In genomic region chr14:28012629-28013415, GRCh38 we compare ENCODE assay signal across 30 cellular contexts.
DNase-seq lines count a peak whose midpoint lies in the region; ATAC-seq, FAIRE-seq and TF ChIP-seq lines count a peak whose summit lies in the region.
"Had no signal": no experiment of that assay in that cellular context is flagged by ENCODE, and none has a peak within 500 bp of the region (broad histone marks: within the 10 kb centered on the region; RNA-seq: fewer than 3 reads in every experiment).

No MANE protein-coding gene starts in this region.

- DNase-seq in HepG2 (ENCODE audit: low spot score) (no peak), right lobe of liver (no peak), SK-N-SH (peak; percentile 2), islet precursor cell (peak; percentile 66), T1000 (lab: John Stamatoyannopoulos, UW) (no peak), osteocyte (ENCODE audit: extremely low spot score, unreplicated experiment) (no peak), pancreas (no peak), inferior parietal cortex (ENCODE audit: extremely low spot score) (no peak)
- DNase-seq: activated CD4-positive, alpha-beta T cell treated with anti-CD3 and anti-CD28 coated beads, Interleukin-2, amount 50 U/mL, for 1 hour; activated naive CD8-positive, alpha-beta T cell treated with anti-CD3 and anti-CD28 coated beads for 36 hours; Caco-2; effector CD8-positive, alpha-beta T cell; foreskin melanocyte; lower lobe of right lung; MV-4-11; NCI-H1694; NCI-H2227 treated with DMSO at 0.1 percent for 48 hours; SIG-M5; sigmoid colon; stimulated activated CD8-positive, alpha-beta memory T cell treated with anti-CD3 and anti-CD28 coated beads, Interleukin-4, amount 100 ng/mL, for 48 hours; WERI-Rb-1 had no signal

- TF ChIP-seq CTCF in HepG2 (CRISPR knock-in tag; IDR thresholded peaks at IDR 0.05), result no peak
- no peak for TF ChIP-seq CTCF in right lobe of liver (IDR thresholded peaks at IDR 0.05)
- TF ChIP-seq CTCF in SK-N-SH (IDR thresholded peaks at IDR 0.05), result peak; percentile 13; the same call in 1 of the 2 replicates
- no peak for TF ChIP-seq CTCF in osteocyte (IDR thresholded peaks at IDR 0.05)
- TF ChIP-seq CTCF in pancreas (IDR thresholded peaks at IDR 0.05), result no peak

- H3K4me3 ChIP-seq in HepG2 (replicated peaks in 1 of 3; ENCODE audit: insufficient read depth in 1 of 3, low read depth in 2 of 3, low read length in 3 of 3) (no peak overlapping the region), right lobe of liver (no peak overlapping the region), SK-N-SH (ENCODE audit: low read depth in 2 of 2, low read length in 1 of 2) (peak overlapping the region in 1 of 2 experiments; percentile 24; a peak in 1 of 4 replicates), pancreas (no peak overlapping the region)
- H3K4me3 ChIP-seq: hepatocyte, lower lobe of right lung, sigmoid colon had no signal

- in situ Hi-C loops in HepG2 (cut with HindIII; ENCODE audit: extremely low pct_ligation_motif_present, low pct_unique_long_range_greater_than_20kb), result no loop called here

- no peaks in the 10 kb centered on the region for H3F3A ChIP-seq in SK-N-SH (replicated peaks; ENCODE audit: insufficient read depth)

- H3K4me2 ChIP-seq in HepG2 (ENCODE audit: low read depth, low read length) (no peak overlapping the region), SK-N-SH (no peak overlapping the region)
- H3K4me2 ChIP-seq: hepatocyte, KMS-11 had no signal

- H3K36me3 Mint-ChIP-seq in osteocyte (ENCODE audit: unreplicated experiment), result no peaks in the 10 kb centered on the region
- H3K36me3 Mint-ChIP-seq: activated naive CD8-positive, alpha-beta T cell treated with anti-CD3 and anti-CD28 coated beads for 36 hours; type B pancreatic cell had no signal

- H3K27ac Mint-ChIP-seq in osteocyte (ENCODE audit: unreplicated experiment), result no peak overlapping the region
- H3K27ac Mint-ChIP-seq: activated naive CD8-positive, alpha-beta T cell treated with anti-CD3 and anti-CD28 coated beads for 36 hours; activated T-helper 2 cell treated with anti-CD3 and anti-CD28 coated beads, Interferon-gamma antibody, Interleukin-2, Interleukin-4, amounts not matched to agents 10 μg/mL and 5 μg/mL and 100 μg/mL, durations not matched to agents 14 hours and 24 hours and 36 hours; B cell; T-helper 1 cell treated with Interleukin-12 subunit alpha and Interleukin-12 subunit beta and Interleukin-4 antibody, amounts not matched to agents 30 μg/mL and 1 μg/mL, for 36 hours; type B pancreatic cell had no signal

- H3K4me1 ChIP-seq in HepG2 (ENCODE audit: insufficient read depth, low read length) (no peaks in the 10 kb centered on the region), right lobe of liver (no peaks in the 10 kb centered on the region), SK-N-SH (ENCODE audit: control insufficient read depth in 1 of 2, insufficient read depth in 2 of 2, low read depth in 1 of 2, low read length in 1 of 2) (no peaks in the 10 kb centered on the region; a peak in 1 of 4 replicates), pancreas (no peaks in the 10 kb centered on the region)
- H3K4me1 ChIP-seq: Caco-2, lower lobe of right lung, sigmoid colon had no signal

- TF ChIP-seq RAD21 in HepG2 (CRISPR knock-in tag; IDR thresholded peaks at IDR 0.05) (no peak), SK-N-SH (IDR thresholded peaks at IDR 0.05; ENCODE audit: low read length) (no peak)

- H3K4me1 Mint-ChIP-seq in osteocyte (ENCODE audit: unreplicated experiment), result no peaks in the 10 kb centered on the region
- H3K4me1 Mint-ChIP-seq: activated naive CD8-positive, alpha-beta T cell treated with anti-CD3 and anti-CD28 coated beads for 36 hours; B cell had no signal

- 0 out of 3 replicates have a peak, but pooled peaks have one; percentile 27 for ATAC-seq in HepG2
- no peak for ATAC-seq in right lobe of liver
- ATAC-seq in pancreas, result no peak
- ATAC-seq: esophagus mucosa, lower lobe of right lung had no signal

- TF ChIP-seq EP300 in HepG2 (IDR thresholded peaks at IDR 0.05; ENCODE audit: low read depth in 2 of 2, low read length in 2 of 2) (no peak), HepG2 (CRISPR knock-in tag; IDR thresholded peaks at IDR 0.05; ENCODE audit: borderline replicate concordance) (no peak), SK-N-SH (IDR thresholded peaks at IDR 0.05; ENCODE audit: borderline replicate concordance in 1 of 2, low read depth in 1 of 2, low read length in 1 of 2) (no peak)

- BruUV-seq in HepG2 (replicated peaks; lab: Mats Ljungman, UMichigan), result no TSS peak

- H3K9ac ChIP-seq in HepG2 (ENCODE audit: insufficient read depth, low read depth, low read length) (no peak overlapping the region), SK-N-SH (no peak overlapping the region)
- H3K9ac ChIP-seq: KMS-11 had no signal

- no peak for FAIRE-seq in HepG2 (lab: Jason Lieb, UNC)
- no peak for FAIRE-seq in pancreas (lab: Jason Lieb, UNC)
- FAIRE-seq: A204.1, islet of Langerhans had no signal

- CTCF ChIA-PET in HepG2 (lab: Yijun Ruan, JAX; ENCODE audit: low intra/inter-chr PET ratio, low total read pairs), result no interaction called here
- CTCF ChIA-PET in SK-N-SH (lab: Yijun Ruan, JAX), result no interaction called here

- TF ChIP-seq POLR2A in HepG2 (IDR thresholded peaks at IDR 0.05; ENCODE audit: insufficient read depth in 1 of 2, low read depth in 2 of 2, low read length in 2 of 2) (no peak), right lobe of liver (IDR thresholded peaks at IDR 0.05) (no peak)

- H3K9me2 ChIP-seq in SK-N-SH, result no peaks in the 10 kb centered on the region

- H3K36me3 ChIP-seq in HepG2 (replicated peaks in 1 of 2; ENCODE audit: control insufficient read depth in 1 of 2, insufficient read depth in 2 of 2, low read length in 2 of 2), result no peaks in the 10 kb centered on the region
- H3K36me3 ChIP-seq in right lobe of liver, result no peaks in the 10 kb centered on the region
- no peaks in the 10 kb centered on the region for H3K36me3 ChIP-seq in SK-N-SH (replicated peaks in 1 of 2; ENCODE audit: control insufficient read depth in 1 of 2, insufficient read depth in 2 of 2, low read length in 1 of 2)
- no peaks in the 10 kb centered on the region for H3K36me3 ChIP-seq in pancreas
- H3K36me3 ChIP-seq: lower lobe of right lung, sigmoid colon, WERI-Rb-1 had no signal

- no peak overlapping the region for H2AFZ ChIP-seq in HepG2 (ENCODE audit: low read length)
- no peak overlapping the region for H2AFZ ChIP-seq in SK-N-SH (ENCODE audit: low read depth)
- H2AFZ ChIP-seq: hepatocyte had no signal

- H3K4me3 Mint-ChIP-seq in osteocyte (ENCODE audit: unreplicated experiment), result no peak overlapping the region
- H3K4me3 Mint-ChIP-seq: activated naive CD8-positive, alpha-beta T cell treated with anti-CD3 and anti-CD28 coated beads for 36 hours; B cell; T-helper 1 cell treated with Interleukin-12 subunit alpha and Interleukin-12 subunit beta and Interleukin-4 antibody, amounts not matched to agents 30 μg/mL and 1 μg/mL, for 36 hours; type B pancreatic cell had no signal

- 20% methylated on average over 6 of the region's 6 CpGs for WGBS in HepG2 (ENCODE audit: low lambda C conversion rate)
- 47% methylated on average over 5 of the region's 6 CpGs for WGBS in right lobe of liver (ENCODE audit: insufficient coverage, low coverage, low lambda C conversion rate, missing lambda C conversion rate)
- WGBS in SK-N-SH (ENCODE audit: low lambda C conversion rate), result 10% methylated on average over 6 of the region's 6 CpGs
- WGBS in pancreas, 2 donors, result 52 to 62% methylated on average over 6 of the region's 6 CpGs

- H3K9me3 ChIP-seq in HepG2 (ENCODE audit: low read length) (peaks cover 84% of the 10 kb centered on the region), right lobe of liver (no peaks in the 10 kb centered on the region), SK-N-SH (no peaks in the 10 kb centered on the region), pancreas (no peaks in the 10 kb centered on the region)
- H3K9me3 ChIP-seq: Caco-2, lower lobe of right lung, sigmoid colon had no signal

- H3K9me3 Mint-ChIP-seq in osteocyte (ENCODE audit: unreplicated experiment), result peaks cover 7% of the 10 kb centered on the region

- no peaks in the 10 kb centered on the region for H3K79me2 ChIP-seq in HepG2 (ENCODE audit: insufficient read depth, low read length)
- no peaks in the 10 kb centered on the region for H3K79me2 ChIP-seq in SK-N-SH (ENCODE audit: insufficient read depth)
- H3K79me2 ChIP-seq: hepatocyte had no signal

- H4K20me1 ChIP-seq in HepG2 (ENCODE audit: insufficient read depth, low read length) (no peaks in the 10 kb centered on the region), SK-N-SH (ENCODE audit: insufficient read depth) (no peaks in the 10 kb centered on the region)

- intact Hi-C loops in HepG2 (cut with micrococcal nuclease; ENCODE audit: unreplicated experiment) (no loop called here), right lobe of liver (cut with DNase I) (no loop called here), pancreas (cut with DNase I) (no loop called here)

- H3K27ac ChIP-seq in HepG2 (ENCODE audit: extremely low read length, insufficient read depth, low read length), result no peak overlapping the region
- no peak overlapping the region for H3K27ac ChIP-seq in right lobe of liver
- H3K27ac ChIP-seq in SK-N-SH (ENCODE audit: low read depth in 2 of 2, low read length in 1 of 2), result no peak overlapping the region; a peak in 1 of 4 replicates
- no peak overlapping the region for H3K27ac ChIP-seq in pancreas
- H3K27ac ChIP-seq: hepatocyte, KMS-11, lower lobe of right lung, sigmoid colon, WERI-Rb-1 had no signal

- H3K27me3 Mint-ChIP-seq in osteocyte (ENCODE audit: unreplicated experiment), result no peaks in the 10 kb centered on the region
- H3K27me3 Mint-ChIP-seq: activated naive CD8-positive, alpha-beta T cell treated with anti-CD3 and anti-CD28 coated beads for 36 hours; B cell; type B pancreatic cell had no signal

- POLR2A ChIA-PET in HepG2 (lab: Yijun Ruan, JAX), result no interaction called here
- POLR2A ChIA-PET in SK-N-SH (lab: Yijun Ruan, JAX), result no interaction called here

- no peaks in the 10 kb centered on the region for H3K27me3 ChIP-seq in HepG2 (ENCODE audit: control insufficient read depth in 1 of 2, insufficient read depth in 2 of 2, low read length in 2 of 2)
- H3K27me3 ChIP-seq in right lobe of liver, result no peaks in the 10 kb centered on the region
- no peaks in the 10 kb centered on the region; the same call in 1 of the 2 replicates for H3K27me3 ChIP-seq in SK-N-SH (ENCODE audit: insufficient read depth)
- H3K27me3 ChIP-seq in pancreas, result no peaks in the 10 kb centered on the region
- H3K27me3 ChIP-seq: hepatocyte, sigmoid colon had no signal

TF ChIP-seq in HepG2, 621 proteins besides CTCF, POLR2A, EP300 and RAD21 (continues in another document):
- no peak for TF ChIP-seq PAX8 (CRISPR knock-in tag; IDR thresholded peaks at IDR 0.05; ENCODE audit: borderline replicate concordance)
- TF ChIP-seq CENPT (CRISPR knock-in tag; IDR thresholded peaks at IDR 0.05; ENCODE audit: low read depth), result no peak
- TF ChIP-seq NFKBIZ (CRISPR knock-in tag; IDR thresholded peaks at IDR 0.05), result no peak
- no peak for TF ChIP-seq ZNF788 (CRISPR knock-in tag; IDR thresholded peaks at IDR 0.05; ENCODE audit: borderline replicate concordance)

TF ChIP-seq in SK-N-SH, 30 proteins besides CTCF, POLR2A, EP300 and RAD21:
- no peak for TF ChIP-seq GATA2 (CRISPR knock-in tag; IDR thresholded peaks at IDR 0.05)
- no peak for TF ChIP-seq NFIC (IDR thresholded peaks at IDR 0.05; ENCODE audit: borderline replicate concordance)
- no peak for TF ChIP-seq SMC3 (IDR thresholded peaks at IDR 0.05; ENCODE audit: low read depth, low read length)
TF ChIP-seq in SK-N-SH: peak in this region for 0.

Comparison
In these comparisons a context has a peak if more than half of its experiments do, and no peak if none do; other contexts are left out.
1. DNase-seq: peak in SK-N-SH (single experiment) and islet precursor cell (single experiment); none in HepG2 (single experiment), right lobe of liver (0 of 3), T1000 (single experiment), osteocyte (single experiment), pancreas (0 of 6) and inferior parietal cortex (single experiment).
2. Of the 25 proteins assayed by ChIP-seq in both HepG2 and SK-N-SH: peak only in HepG2: none; only in SK-N-SH: CTCF; in both: none; in neither: 24.